In genomic region chr10:95176101-95176500, GRCh38 we compare ENCODE assay signal across 30 cellular contexts. TPM values are rescaled to one million over a fixed set of nuclear protein-coding genes. Genes with fewer than 3 reads are reported as not detected.
DNase-seq lines count a peak whose midpoint lies in the region; ATAC-seq, FAIRE-seq and TF ChIP-seq lines count a peak whose summit lies in the region.
"Had no signal": no experiment of that assay in that cellular context is flagged by ENCODE, and none has a peak within 500 bp of the region (broad histone marks: within the 10 kb centered on the region; RNA-seq: fewer than 3 reads in every experiment).

No MANE protein-coding gene starts in this region.

- TF ChIP-seq RAD21 in A549 (conservative IDR thresholded peaks at IDR 0.05 in 1 of 2, IDR thresholded peaks at IDR 0.05 in 1 of 2) (peak; percentile 54 to 63), Ishikawa (IDR thresholded peaks at IDR 0.05; ENCODE audit: low read depth) (peak; percentile 32; the same call in 1 of the 2 replicates)

- no peak overlapping the region for H3K4me2 ChIP-seq in A549
- no peak overlapping the region for H3K4me2 ChIP-seq in keratinocyte (ENCODE audit: control insufficient read depth, extremely low read depth, insufficient read depth, low read depth, low read length)

- H3K9me3 ChIP-seq in A549 (no peaks in the 10 kb centered on the region), keratinocyte (ENCODE audit: control insufficient read depth, low read depth, low read length) (no peaks in the 10 kb centered on the region), right atrium auricular region (no peaks in the 10 kb centered on the region)
- H3K9me3 ChIP-seq: BE2C, mucosa of descending colon had no signal

- H3K9ac ChIP-seq in keratinocyte (ENCODE audit: control insufficient read depth, extremely low read depth, insufficient read depth, low read length) = no peak overlapping the region

- no peaks in the 10 kb centered on the region for H4K20me1 ChIP-seq in keratinocyte (ENCODE audit: control insufficient read depth, extremely low read depth, insufficient read depth, low read length)

- TF ChIP-seq POLR2A in A549 (IDR thresholded peaks at IDR 0.05; ENCODE audit: low read length) = no peak

- no peak overlapping the region for H3K4me3 ChIP-seq in A549
- H3K4me3 ChIP-seq in keratinocyte (ENCODE audit: control insufficient read depth in 2 of 3, extremely low read depth in 1 of 3, insufficient read depth in 2 of 3, low read depth in 1 of 3, low read length in 3 of 3) = no peak overlapping the region
- H3K4me3 ChIP-seq in right atrium auricular region = no peak overlapping the region
- H3K4me3 ChIP-seq: mucosa of descending colon had no signal

- TF ChIP-seq EP300 in A549 (IDR thresholded peaks at IDR 0.05) (no peak), Ishikawa (IDR thresholded peaks at IDR 0.05; ENCODE audit: borderline replicate concordance) (no peak)

- DNase-seq in A549 (ENCODE audit: low read depth in 1 of 2, low spot score in 1 of 2) = no peak
- DNase-seq in WTC11 (ENCODE audit: low spot score) = no peak
- DNase-seq in keratinocyte (ENCODE audit: low read depth, low spot score) = no peak
- no peak for DNase-seq in right atrium auricular region (ENCODE audit: low spot score)
- no peak for DNase-seq in NCI-H446 treated with DMSO at 0.1 percent for 48 hours (lab: John Stamatoyannopoulos, UW)
- no peak for DNase-seq in activated T-cell treated with anti-CD3 and anti-CD28 coated beads, Interleukin-2, amount 50 U/mL, for 1 hour
- DNase-seq: activated CD4-positive, alpha-beta T cell treated with anti-CD3 and anti-CD28 coated beads for 1 hour; activated gamma-delta T cell; BE2C; central memory CD4-positive, alpha-beta T cell; KG1; mucosa of descending colon; NCI-H1436 treated with DMSO at 0.1 percent for 48 hours; NCI-H510A; NK-92 treated with Interleukin-12 subunit alpha and Interleukin-12 subunit beta, amount 100 ng/mL, for 24 hours; SIG-M5; stimulated activated CD4-positive, alpha-beta T cell treated with anti-CD3 and anti-CD28 coated beads, Interleukin-12 subunit alpha, Interleukin-12 subunit beta, amount 100 ng/mL, for 4 hours; stimulated activated CD4-positive, alpha-beta T cell treated with anti-CD3 and anti-CD28 coated beads, Interleukin-4, amount 100 ng/mL, for 1 hour; substantia nigra; SW 1271 had no signal

- peaks cover 6% of the 10 kb centered on the region for H3K36me3 Mint-ChIP-seq in WTC11
- H3K36me3 Mint-ChIP-seq: natural killer cell treated with Interleukin-12 subunit alpha and Interleukin-12 subunit beta and Interleukin-15 and Interleukin-18, amount 100 ng/mL, for 72 hours; type B pancreatic cell had no signal

- POLR2A ChIA-PET in A549 (lab: Yijun Ruan, JAX) (no interaction called here), WTC11 (lab: Charles Lee) (no interaction called here)

- H3K27ac ChIP-seq in A549 (no peak overlapping the region), keratinocyte (ENCODE audit: control insufficient read depth, insufficient read depth, low read length) (no peak overlapping the region), right atrium auricular region (no peak overlapping the region)

- CTCF ChIA-PET in A549 (lab: Yijun Ruan, JAX) = interaction anchor here (0.6 to 1.4 kb wide), 3 partner anchors 67 to 546 kb away, joined by 4 to 7 read pairs (median 4); no protein-coding TSS in a partner anchor
- CTCF ChIA-PET in WTC11 (lab: Charles Lee) = interaction anchor here (0.7 to 1.8 kb wide), 5 partner anchors 43 to 212 kb away, joined by 3 to 7 read pairs (median 3); no protein-coding TSS in a partner anchor

- H3K4me3 Mint-ChIP-seq in WTC11 = no peak overlapping the region
- H3K4me3 Mint-ChIP-seq: dendritic cell treated with granulocyte-macrophage colony-stimulating factor and Interleukin-4, amounts not matched to agents 40 ng/mL and 50 ng/mL, for 4 days; natural killer cell treated with Interleukin-12 subunit alpha and Interleukin-12 subunit beta and Interleukin-15 and Interleukin-18, amount 100 ng/mL, for 72 hours; type B pancreatic cell had no signal

- H3K4me1 ChIP-seq in A549 (peaks cover 18% of the 10 kb centered on the region; the same call in 2 of the 3 replicates), keratinocyte (ENCODE audit: control insufficient read depth, extremely low read depth, insufficient read depth, low read length) (peaks cover 5% of the 10 kb centered on the region), right atrium auricular region (no peaks in the 10 kb centered on the region)
- H3K4me1 ChIP-seq: BE2C had no signal

- no peaks in the 10 kb centered on the region for H3K27me3 Mint-ChIP-seq in WTC11 (ENCODE audit: low read depth)
- H3K27me3 Mint-ChIP-seq: dendritic cell treated with granulocyte-macrophage colony-stimulating factor and Interleukin-4, amounts not matched to agents 40 ng/mL and 50 ng/mL, for 4 days; type B pancreatic cell had no signal

- no peaks in the 10 kb centered on the region for H3K9me1 ChIP-seq in keratinocyte (ENCODE audit: control insufficient read depth, extremely low read depth, insufficient read depth, low read length)

- H3K36me3 ChIP-seq in keratinocyte (ENCODE audit: control insufficient read depth in 2 of 2, extremely low read depth in 1 of 2, insufficient read depth in 2 of 2, low read length in 2 of 2) (no peaks in the 10 kb centered on the region), right atrium auricular region (no peaks in the 10 kb centered on the region)
- H3K36me3 ChIP-seq: BE2C had no signal

- H3K27me3 ChIP-seq in keratinocyte (ENCODE audit: control insufficient read depth, extremely low read depth, insufficient read depth, low read length) (no peaks in the 10 kb centered on the region), right atrium auricular region (no peaks in the 10 kb centered on the region)
- H3K27me3 ChIP-seq: BE2C had no signal

- FAIRE-seq in A549 (lab: Jason Lieb, UNC) = no peak
- FAIRE-seq in keratinocyte (lab: Jason Lieb, UNC) = no peak
- FAIRE-seq: astrocyte, islet of Langerhans had no signal

- dilution Hi-C loops in keratinocyte (cut with MboI; ENCODE audit: extremely low pct_ligation_motif_present, low sequenced_read_pairs) = no loop called here

- H3K9me3 Mint-ChIP-seq in WTC11 = peaks cover 5% of the 10 kb centered on the region; the same call in 1 of the 2 replicates
- H3K9me3 Mint-ChIP-seq: natural killer cell treated with Interleukin-12 subunit alpha and Interleukin-12 subunit beta and Interleukin-15 and Interleukin-18, amount 100 ng/mL, for 72 hours had no signal

- H3K4me1 Mint-ChIP-seq in WTC11 = no peaks in the 10 kb centered on the region

- TF ChIP-seq CTCF in A549 (IDR thresholded peaks at IDR 0.05) = peak; percentile 28; the same call in 2 of the 3 replicates
- no peak for TF ChIP-seq CTCF in WTC11 (IDR thresholded peaks at IDR 0.05)
- peak in 2 of 3 experiments; percentile 20 to 41 for TF ChIP-seq CTCF in keratinocyte (optimal IDR thresholded peaks at IDR 0.05 in 1 of 3, IDR thresholded peaks at IDR 0.05 in 1 of 3, conservative IDR thresholded peaks at IDR 0.05 in 1 of 3; ENCODE audit: extremely low read depth in 1 of 3, insufficient read depth in 2 of 3, low read length in 3 of 3)
- TF ChIP-seq CTCF in right atrium auricular region (IDR thresholded peaks at IDR 0.05) = peak in 1 of 2 donors; percentile 28

- no peaks in the 10 kb centered on the region for H3K79me2 ChIP-seq in keratinocyte (ENCODE audit: control insufficient read depth, insufficient read depth, low read length)

- 82% methylated on average over 2 of the region's 2 CpGs for WGBS in A549 (ENCODE audit: missing lambda C conversion rate)

- no peak overlapping the region for H2AFZ ChIP-seq in keratinocyte (ENCODE audit: control insufficient read depth, low read length)

- ATAC-seq in A549 (peak; percentile 43 to 71; a peak in 4 of 6 replicates), WTC11 (peak; percentile 66), HG03439 (IDR thresholded peaks at IDR 0.05; ENCODE audit: unreplicated experiment) (no peak)
- ATAC-seq: mucosa of descending colon; natural killer cell treated with Interleukin-12 subunit alpha and Interleukin-12 subunit beta and Interleukin-15 and Interleukin-18, amount 100 ng/mL, for 72 hours had no signal

- H3K27ac Mint-ChIP-seq in WTC11 = no peak overlapping the region
- H3K27ac Mint-ChIP-seq: dendritic cell treated with granulocyte-macrophage colony-stimulating factor and Interleukin-4, amounts not matched to agents 40 ng/mL and 50 ng/mL, for 4 days; natural killer cell treated with Interleukin-12 subunit alpha and Interleukin-12 subunit beta and Interleukin-15 and Interleukin-18, amount 100 ng/mL, for 72 hours; type B pancreatic cell had no signal

TF ChIP-seq in A549, 52 proteins besides CTCF, POLR2A, EP300 and RAD21 (continues in another document):
- TF ChIP-seq FOXS1 (CRISPR knock-in tag; IDR thresholded peaks at IDR 0.05) (no peak), EHF (CRISPR knock-in tag; IDR thresholded peaks at IDR 0.05) (no peak), SMC3 (IDR thresholded peaks at IDR 0.05) (0 out of 3 replicates have a peak, but pooled peaks have one; percentile 33), NPAS2 (CRISPR knock-in tag; IDR thresholded peaks at IDR 0.05; ENCODE audit: borderline replicate concordance) (no peak)

TF ChIP-seq in Ishikawa, 13 proteins besides CTCF, POLR2A, EP300 and RAD21 (continues in another document):
- TF ChIP-seq TEAD4 (IDR thresholded peaks at IDR 0.05) = no peak

TF ChIP-seq in WTC11, 78 proteins besides CTCF, POLR2A, EP300 and RAD21 (continues in another document):
- TF ChIP-seq ZNF317 (CRISPR knock-in tag; IDR thresholded peaks at IDR 0.05; ENCODE audit: borderline replicate concordance, low read depth) (no peak), GABPB1 (CRISPR knock-in tag; IDR thresholded peaks at IDR 0.05) (no peak)

RNA-seq across cellular contexts. Expression of gene ACSM6, which starts 17.9 kb away (rescaled TPM):
- not detected in 2 replicates for polyA plus RNA-seq in A549 (2011; rRNA removed)
- not detected in 2 replicates for polyA plus RNA-seq in A549 (2012; cell fraction: cytosol; rRNA removed)
- polyA plus RNA-seq in A549 (2012; cell fraction: nucleus; rRNA removed) = not detected in 2 replicates
- polyA plus RNA-seq in A549 (2017; fragmentation: RNase III; extraction: RNeasy Plus Mini Kit Qiagen cat#74134 plus additional on column Dnase treatment) = not detected in 3 replicates
- polyA minus RNA-seq in A549 (2011; rRNA and poly(A)+ RNA removed) = not detected in 2 replicates
- total RNA-seq in WTC11 (2021) = 0.11 to 0.14 TPM in 2 of 3 replicates, not detected in the other
- 0.04 TPM in 1 of 3 replicates, not detected in the others for polyA plus RNA-seq in keratinocyte
- not detected for polyA plus RNA-seq in keratinocyte (2011; ENCODE audit: low read depth)
- not detected in 2 replicates for polyA plus RNA-seq in keratinocyte (2011; cell fraction: cytosol; rRNA removed)
- polyA plus RNA-seq in keratinocyte (2011; cell fraction: nucleus; rRNA removed) = not detected in 2 replicates
- not detected in 2 replicates for polyA plus RNA-seq in keratinocyte (2012; ENCODE audit: low replicate concordance)
- polyA minus RNA-seq in keratinocyte = not detected in 3 replicates
- polyA minus RNA-seq in keratinocyte (2011; cell fraction: cytosol; rRNA and poly(A)+ RNA removed) = not detected
- not detected in 2 replicates for polyA minus RNA-seq in keratinocyte (2011; cell fraction: nucleus; rRNA and poly(A)+ RNA removed)
- total RNA-seq in right atrium auricular region = not detected
- total RNA-seq: A673; astrocyte; HT1080; mucosa of descending colon; natural killer cell treated with Interleukin-12 subunit alpha and Interleukin-12 subunit beta and Interleukin-15 and Interleukin-18, amount 100 ng/mL, for 72 hours; osteoblast had no signal

Comparison
In these comparisons a context has a peak if more than half of its experiments do, and no peak if none do; other contexts are left out.
1. Of the 8 proteins assayed by ChIP-seq in both WTC11 and A549: peak only in WTC11: none; only in A549: CTCF; in both: none; in neither: 7.